Comparison of ENCODE assay signal across 8 cellular contexts in genomic region chr17:37405955-37406634, GRCh38. TPM values are rescaled to one million over a fixed set of nuclear protein-coding genes. Genes with fewer than 3 reads are reported as not detected.
DNase-seq lines count a peak whose midpoint lies in the region; ATAC-seq and TF ChIP-seq lines count a peak whose summit lies in the region.

No MANE protein-coding gene starts in this region.

- H3K27ac ChIP-seq in epithelial cell of prostate, result peak overlapping the region; percentile 79

- H3K4me1 Mint-ChIP-seq in osteocyte (ENCODE audit: unreplicated experiment), result peaks cover 27% of the 10 kb centered on the region

- peak; percentile 29 for ATAC-seq in HG02763 (IDR thresholded peaks at IDR 0.05; ENCODE audit: unreplicated experiment)
- no peak for ATAC-seq in HG03469 (IDR thresholded peaks at IDR 0.05; ENCODE audit: unreplicated experiment)

- DNase-seq in NCI-H1092 treated with DMSO at 0.1 percent for 48 hours (lab: John Stamatoyannopoulos, UW), result peak; percentile 57
- no peak for DNase-seq in NCI-H1092 (lab: John Stamatoyannopoulos, UW)
- peak; percentile 8 for DNase-seq in RPMI7951 (ENCODE audit: low read depth)
- no peak for DNase-seq in epithelial cell of prostate (ENCODE audit: low read depth, low spot score)
- DNase-seq in osteocyte (ENCODE audit: extremely low spot score, unreplicated experiment), result no peak
- DNase-seq in T1000 (lab: John Stamatoyannopoulos, UW), result no peak

- H3K4me3 Mint-ChIP-seq in osteocyte (ENCODE audit: unreplicated experiment), result peak overlapping the region; percentile 96

- no peak for TF ChIP-seq CTCF in osteocyte (IDR thresholded peaks at IDR 0.05)

- H3K9me3 Mint-ChIP-seq in osteocyte (ENCODE audit: unreplicated experiment), result no peaks in the 10 kb centered on the region

- H3K27ac Mint-ChIP-seq in osteocyte (ENCODE audit: unreplicated experiment), result peak overlapping the region; percentile 95

- H3K36me3 Mint-ChIP-seq in osteocyte (ENCODE audit: unreplicated experiment), result peaks cover 4% of the 10 kb centered on the region

- no peaks in the 10 kb centered on the region for H3K27me3 Mint-ChIP-seq in osteocyte (ENCODE audit: unreplicated experiment)

RNA-seq across cellular contexts. Expression of gene ACACA, which starts 0.5 kb away (rescaled TPM):
- 15.6 and 16.5 TPM in 2 replicates for total RNA-seq in RPMI7951 (2014; rRNA removed; shearing (Covaris generic))
- 63.5 and 63.8 TPM in 2 replicates for total RNA-seq in osteocyte

RNA-seq across cellular contexts. Expression of gene TADA2A, which starts 0.6 kb away (rescaled TPM):
- 10.8 and 10.9 TPM in 2 replicates for total RNA-seq in RPMI7951 (2014; rRNA removed; shearing (Covaris generic))
- 20.2 and 20.4 TPM in 2 replicates for total RNA-seq in osteocyte

RNA-seq across cellular contexts. Expression of gene C17orf78, which starts 30.3 kb away (rescaled TPM):
- not detected in 2 replicates for total RNA-seq in RPMI7951 (2014; rRNA removed; shearing (Covaris generic))
- not detected in 2 replicates for total RNA-seq in osteocyte

Comparison
In these comparisons a context has a peak if more than half of its experiments do, and no peak if none do; other contexts are left out.
1. DNase-seq: peak in NCI-H1092 treated with DMSO at 0.1 percent for 48 hours (single experiment) and RPMI7951 (single experiment); none in NCI-H1092 (single experiment), epithelial cell of prostate (single experiment), osteocyte (single experiment) and T1000 (single experiment).